ENCODE assay signal across 8 cellular contexts in genomic region chr21:44337941-44338895, GRCh38.
DNase-seq lines count a peak whose midpoint lies in the region; ATAC-seq and TF ChIP-seq lines count a peak whose summit lies in the region.

No MANE protein-coding gene starts in this region.

- H3K27me3 Mint-ChIP-seq in activated naive CD8-positive, alpha-beta T cell treated with anti-CD3 and anti-CD28 coated beads, Interleukin-2, amount 50 U/mL, for 24 hours: no peaks in the 10 kb centered on the region

- H3K4me3 ChIP-seq in neutrophil (ENCODE audit: low read depth in 1 of 2, low read length in 1 of 2): peak overlapping the region in 1 of 2 experiments; percentile 38

- DNase-seq in AG09319 (ENCODE audit: extremely low read depth, low read depth) (no peak), GM19238 (ENCODE audit: insufficient read length, low spot score) (peak; percentile 55), NCI-H526 treated with DMSO at 0.1 percent for 48 hours (lab: John Stamatoyannopoulos, UW) (peak; percentile 46), globus pallidus (ENCODE audit: low spot score) (peak; percentile 82)
- DNase-seq in activated naive CD8-positive, alpha-beta T cell treated with anti-CD3 and anti-CD28 coated beads, Interleukin-2, amount 50 U/mL, for 24 hours: peak; percentile 31

- peaks cover 14% of the 10 kb centered on the region for H3K4me1 Mint-ChIP-seq in activated naive CD8-positive, alpha-beta T cell treated with anti-CD3 and anti-CD28 coated beads, Interleukin-2, amount 50 U/mL, for 24 hours

- H3K4me1 ChIP-seq in neutrophil (ENCODE audit: control insufficient read depth in 1 of 2, insufficient read depth in 1 of 2, low read depth in 1 of 2, low read length in 1 of 2): peaks cover 10 to 18% of the 10 kb centered on the region in 2 experiments

- TF ChIP-seq CTCF in AG09319 (IDR thresholded peaks at IDR 0.05; ENCODE audit: low read depth, low read length) (peak; percentile 40), neutrophil (IDR thresholded peaks at IDR 0.05) (no peak)

- no peaks in the 10 kb centered on the region for H3K36me3 ChIP-seq in neutrophil

- H3K27ac Mint-ChIP-seq in activated naive CD8-positive, alpha-beta T cell treated with anti-CD3 and anti-CD28 coated beads, Interleukin-2, amount 50 U/mL, for 24 hours: peak overlapping the region; percentile 29

- H3K9me3 Mint-ChIP-seq in activated naive CD8-positive, alpha-beta T cell treated with anti-CD3 and anti-CD28 coated beads, Interleukin-2, amount 50 U/mL, for 24 hours: no peaks in the 10 kb centered on the region

- no peaks in the 10 kb centered on the region for H3K36me3 Mint-ChIP-seq in activated naive CD8-positive, alpha-beta T cell treated with anti-CD3 and anti-CD28 coated beads, Interleukin-2, amount 50 U/mL, for 24 hours (ENCODE audit: low read depth)

- H3K27ac ChIP-seq in neutrophil: peak overlapping the region; percentile 96

- no peak for ATAC-seq in activated naive CD8-positive, alpha-beta T cell treated with anti-CD3 and anti-CD28 coated beads, Interleukin-2, amount 50 U/mL, for 24 hours
- ATAC-seq in GM18519 (IDR thresholded peaks at IDR 0.05; ENCODE audit: low FRiP score, unreplicated experiment) (no peak), GM18873 (IDR thresholded peaks at IDR 0.05; ENCODE audit: low FRiP score, unreplicated experiment) (no peak)

- H3K9me3 ChIP-seq in neutrophil: no peaks in the 10 kb centered on the region

- H3K4me3 Mint-ChIP-seq in activated naive CD8-positive, alpha-beta T cell treated with anti-CD3 and anti-CD28 coated beads, Interleukin-2, amount 50 U/mL, for 24 hours: no peak overlapping the region

- no peaks in the 10 kb centered on the region for H3K27me3 ChIP-seq in neutrophil
